19 cellular contexts compared by ENCODE assay signal in the genomic region with DNA sequence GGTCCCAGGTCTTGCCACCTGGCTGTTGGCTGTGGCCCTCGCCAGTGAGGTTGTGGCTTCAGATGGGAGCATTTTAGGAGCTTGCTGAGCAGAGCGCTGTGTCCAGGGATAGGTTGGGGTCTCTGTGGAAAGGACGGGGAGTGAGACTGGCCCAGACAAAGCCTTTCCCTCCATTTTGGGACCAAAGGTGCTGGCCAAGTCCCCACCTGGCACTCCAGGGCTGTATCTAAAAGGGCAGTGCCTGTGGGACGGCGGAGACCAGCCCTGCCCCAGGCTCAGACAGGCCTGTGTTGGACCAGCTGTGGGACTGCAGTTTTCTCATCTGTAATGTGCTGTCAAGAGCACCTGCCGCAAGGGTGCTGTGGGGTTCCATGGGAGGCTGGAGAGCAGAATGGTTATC. TPM values are rescaled to one million over a fixed set of nuclear protein-coding genes. Genes with fewer than 3 reads are reported as not detected.
"Had no signal": no experiment of that assay in that cellular context is flagged by ENCODE, and none has a peak within 500 bp of the region (broad histone marks: within the 10 kb centered on the region; RNA-seq: fewer than 3 reads in every experiment).

No MANE protein-coding gene starts in this region.

- H3K9me3 ChIP-seq: mucosa of descending colon, pancreas, testis, tibial nerve had no signal

- H3K27ac ChIP-seq: coronary artery, dorsolateral prefrontal cortex, pancreas, testis, tibial nerve had no signal

- H3K27me3 ChIP-seq: dorsolateral prefrontal cortex, pancreas, testis, tibial nerve had no signal

- DNase-seq: dorsolateral prefrontal cortex; effector CD8-positive, alpha-beta T cell; islet precursor cell; mammary epithelial cell; mucosa of descending colon; naive thymus-derived CD8-positive, alpha-beta T cell; nucleus accumbens; pancreas; stimulated activated CD4-positive, alpha-beta T cell treated with anti-CD3 and anti-CD28 coated beads, Interleukin-2, amount 100 ng/mL, for 24 hours; stimulated activated CD4-positive, alpha-beta T cell treated with anti-CD3 and anti-CD28 coated beads, Interleukin-4, amount 100 ng/mL, for 4 hours; stimulated activated naive B cell treated with anti-CD40 and anti-IgM and Interleukin-4, amounts not matched to agents 10 μg/mL and 1 μg/mL and 100 μg/mL, for 72 hours; stimulated activated naive CD8-positive, alpha-beta T cell treated with anti-CD3 and anti-CD28 coated beads, Interleukin-15, amount 100 ng/mL, for 72 hours; testis had no signal

- FAIRE-seq: frontal cortex, pancreas had no signal

- H3K27ac Mint-ChIP-seq: progenitor cell of endocrine pancreas; stimulated activated naive B cell treated with anti-CD40 and anti-IgM and Interleukin-4, amounts not matched to agents 10 μg/mL and 1 μg/mL and 100 μg/mL, for 72 hours; stimulated activated naive CD8-positive, alpha-beta T cell treated with anti-CD3 and anti-CD28 coated beads, Interleukin-15, amount 100 ng/mL, for 72 hours had no signal

- H3K4me3 Mint-ChIP-seq: naive thymus-derived CD8-positive, alpha-beta T cell; stimulated activated naive B cell treated with anti-CD40 and anti-IgM and Interleukin-4, amounts not matched to agents 10 μg/mL and 1 μg/mL and 100 μg/mL, for 72 hours; stimulated activated naive CD8-positive, alpha-beta T cell treated with anti-CD3 and anti-CD28 coated beads, Interleukin-15, amount 100 ng/mL, for 72 hours had no signal

- H3K36me3 ChIP-seq: pancreas, tibial nerve had no signal

- H3K4me1 ChIP-seq: testis had no signal

- H3K4me3 ChIP-seq: coronary artery, dorsolateral prefrontal cortex, mucosa of descending colon, pancreas, testis, tibial nerve had no signal

- H3K36me3 Mint-ChIP-seq: naive thymus-derived CD8-positive, alpha-beta T cell; stimulated activated naive B cell treated with anti-CD40 and anti-IgM and Interleukin-4, amounts not matched to agents 10 μg/mL and 1 μg/mL and 100 μg/mL, for 72 hours had no signal

- ATAC-seq: left lobe of liver; mucosa of descending colon; naive thymus-derived CD8-positive, alpha-beta T cell; pancreas; sciatic nerve; stimulated activated naive B cell treated with anti-CD40 and anti-IgM and Interleukin-4, amounts not matched to agents 10 μg/mL and 1 μg/mL and 100 μg/mL, for 72 hours; stimulated activated naive CD8-positive, alpha-beta T cell treated with anti-CD3 and anti-CD28 coated beads, Interleukin-15, amount 100 ng/mL, for 72 hours had no signal

- H3K9me3 Mint-ChIP-seq: naive thymus-derived CD8-positive, alpha-beta T cell; stimulated activated naive B cell treated with anti-CD40 and anti-IgM and Interleukin-4, amounts not matched to agents 10 μg/mL and 1 μg/mL and 100 μg/mL, for 72 hours; stimulated activated naive CD8-positive, alpha-beta T cell treated with anti-CD3 and anti-CD28 coated beads, Interleukin-15, amount 100 ng/mL, for 72 hours had no signal

RNA-seq across cellular contexts. Expression of a gene that starts 27.3 kb away (rescaled TPM):
- total RNA-seq: naive thymus-derived CD8-positive, alpha-beta T cell had no signal
